Comparison of ENCODE assay signal across 17 cellular contexts in genomic region chr2:121791253-121791652, GRCh38. TPM values are rescaled to one million over a fixed set of nuclear protein-coding genes. Genes with fewer than 3 reads are reported as not detected.
DNase-seq lines count a peak whose midpoint lies in the region; ATAC-seq and TF ChIP-seq lines count a peak whose summit lies in the region.
"Had no signal": no experiment of that assay in that cellular context is flagged by ENCODE, and none has a peak within 500 bp of the region (broad histone marks: within the 10 kb centered on the region; RNA-seq: fewer than 3 reads in every experiment).

No MANE protein-coding gene starts in this region.

- H3K4me3 Mint-ChIP-seq in endothelial cell (ENCODE audit: unreplicated experiment), result no peak overlapping the region
- H3K4me3 Mint-ChIP-seq: CD4-positive, alpha-beta T cell had no signal

- peaks cover 2% of the 10 kb centered on the region for H3K27me3 Mint-ChIP-seq in endothelial cell (ENCODE audit: unreplicated experiment)

- peaks cover 25% of the 10 kb centered on the region for H3K4me1 Mint-ChIP-seq in endothelial cell (ENCODE audit: unreplicated experiment)

- H3K36me3 ChIP-seq in H7 (replicated peaks; ENCODE audit: control insufficient read depth, insufficient read depth, low read length), result no peaks in the 10 kb centered on the region
- H3K36me3 ChIP-seq: MG63 had no signal

- intact Hi-C loops in posterior vena cava (cut with DNase I), result no loop called here

- in situ Hi-C loops in GM13977 (cut with MboI; ENCODE audit: low pct_unique_long_range_greater_than_20kb, low sequenced_read_pairs, unreplicated experiment), result no loop called here

- TF ChIP-seq CTCF in endothelial cell (IDR thresholded peaks at IDR 0.05; ENCODE audit: unreplicated experiment) (no peak), GM13977 (IDR thresholded peaks at IDR 0.05; ENCODE audit: extremely low read depth, insufficient read depth, missing control alignments) (no peak)

- no peaks in the 10 kb centered on the region for H3K9me3 Mint-ChIP-seq in endothelial cell (ENCODE audit: unreplicated experiment)
- H3K9me3 Mint-ChIP-seq: CD4-positive, alpha-beta T cell had no signal

- H3K27me3 ChIP-seq in H7 (ENCODE audit: control insufficient read depth, insufficient read depth, low read length), result no peaks in the 10 kb centered on the region
- H3K27me3 ChIP-seq: MG63 had no signal

- no peaks in the 10 kb centered on the region for H3K36me3 Mint-ChIP-seq in endothelial cell (ENCODE audit: low read depth, unreplicated experiment)

- ATAC-seq in HG02981 (IDR thresholded peaks at IDR 0.05; ENCODE audit: unreplicated experiment), result no peak

- no peak overlapping the region for H3K4me3 ChIP-seq in H7 (ENCODE audit: insufficient read depth, low read depth, low read length)
- H3K4me3 ChIP-seq: A549, MG63 had no signal

- peak; percentile 46 for DNase-seq in H7
- DNase-seq in NCI-H69 (lab: John Stamatoyannopoulos, UW), result peak; percentile 5
- no peak for DNase-seq in endothelial cell (ENCODE audit: low spot score)
- DNase-seq in putamen (ENCODE audit: low spot score), result peak; percentile 33
- DNase-seq in posterior vena cava (ENCODE audit: low spot score), result no peak
- DNase-seq in GM13977 (ENCODE audit: low spot score), result no peak
- DNase-seq: CD4-positive, alpha-beta T cell; DMS153; GF-D8; Kasumi-1; MG63; NCI-H1092; NCI-H2171 treated with DMSO at 0.1 percent for 48 hours; NCI-H774; SIG-M5 had no signal

- H3K27ac Mint-ChIP-seq in endothelial cell (ENCODE audit: unreplicated experiment), result peak overlapping the region; percentile 95
- H3K27ac Mint-ChIP-seq: CD4-positive, alpha-beta T cell had no signal

RNA-seq across cellular contexts. Expression of gene TSN, which starts 35.8 kb away (rescaled TPM):
- 66.9 and 77.8 TPM in 2 replicates for total RNA-seq in H7 (2014; rRNA removed; shearing (Covaris generic))
- total RNA-seq in endothelial cell (ENCODE audit: unreplicated experiment) (264 TPM), posterior vena cava (10 to 100 TPM; 43.8 to 49.5 TPM)

RNA-seq across cellular contexts. Expression of gene NIFK, which starts 54.6 kb away (rescaled TPM):
- 84.7 and 84.8 TPM in 2 replicates for total RNA-seq in H7 (2014; rRNA removed; shearing (Covaris generic))
- total RNA-seq in endothelial cell (ENCODE audit: unreplicated experiment) (153 TPM), posterior vena cava (10 to 100 TPM; 32.1 to 45.8 TPM)

Comparison
In these comparisons a context has a peak if more than half of its experiments do, and no peak if none do; other contexts are left out.
1. DNase-seq: peak in H7 (single experiment), NCI-H69 (single experiment) and putamen (single experiment); none in endothelial cell (single experiment), posterior vena cava (single experiment) and GM13977 (single experiment).